16 cellular contexts compared by ENCODE assay signal in genomic region chr1:169288011-169288414, GRCh38.
DNase-seq lines count a peak whose midpoint lies in the region; ATAC-seq, FAIRE-seq and TF ChIP-seq lines count a peak whose summit lies in the region.
"Had no signal": no experiment of that assay in that cellular context is flagged by ENCODE, and none has a peak within 500 bp of the region (broad histone marks: within the 10 kb centered on the region; RNA-seq: fewer than 3 reads in every experiment).

No MANE protein-coding gene starts in this region.

- TF ChIP-seq CTCF in D721Med (IDR thresholded peaks at IDR 0.05; ENCODE audit: insufficient read depth, missing control alignments) (no peak), bronchial epithelial cell (IDR thresholded peaks at IDR 0.05; ENCODE audit: insufficient read depth, low read length, severe bottlenecking) (no peak)

- H3K4me1 ChIP-seq in aorta (ENCODE audit: control insufficient read depth in 1 of 2, insufficient read depth in 2 of 2, low read length in 2 of 2), result no peaks in the 10 kb centered on the region
- H3K4me1 ChIP-seq: adrenal gland, upper lobe of right lung had no signal

- intact Hi-C loops in aorta (cut with DNase I), result no loop called here

- peak; percentile 51 for FAIRE-seq in D721Med (lab: Jason Lieb, UNC)
- FAIRE-seq in bronchial epithelial cell (lab: Jason Lieb, UNC), result peak; percentile 28
- FAIRE-seq: endometrium had no signal

- no peaks in the 10 kb centered on the region for H3K9me3 ChIP-seq in aorta (ENCODE audit: control insufficient read depth, low read length)
- H3K9me3 ChIP-seq: adrenal gland, upper lobe of right lung had no signal

- DNase-seq in D721Med (ENCODE audit: insufficient read length, low spot score), result no peak
- DNase-seq in KBM-7, result peak; percentile 14
- DNase-seq in bronchial epithelial cell (ENCODE audit: low read depth), result peak; percentile 44
- DNase-seq in medulla oblongata (ENCODE audit: extremely low spot score), result peak; percentile 1
- no peak for DNase-seq in aorta
- DNase-seq in NCI-H128 (lab: John Stamatoyannopoulos, UW; ENCODE audit: unreplicated experiment), result no peak
- no peak for DNase-seq in amygdala (lab: John Stamatoyannopoulos, UW)
- DNase-seq in SK-N-DZ (ENCODE audit: low spot score), result no peak
- DNase-seq: activated CD8-positive, alpha-beta memory T cell treated with anti-CD3 and anti-CD28 coated beads, Interleukin-2, amount 50 U/mL, for 48 hours; adrenal gland; natural killer cell; NCI-H2029 treated with DMSO at 0.1 percent for 48 hours; upper lobe of right lung had no signal

- H3K4me3 ChIP-seq in bronchial epithelial cell (ENCODE audit: low read depth, low read length), result no peak overlapping the region
- H3K4me3 ChIP-seq in aorta (ENCODE audit: low read length in 2 of 2), result no peak overlapping the region
- H3K4me3 ChIP-seq: adrenal gland, skin epidermis, upper lobe of right lung had no signal

- no peak overlapping the region for H3K27ac ChIP-seq in aorta (ENCODE audit: low read depth in 1 of 2, low read length in 2 of 2)
- H3K27ac ChIP-seq: adrenal gland, C4-2B, skin epidermis, upper lobe of right lung had no signal

- 85 to 91% methylated on average over 1 of the region's 1 CpG for WGBS in aorta, 2 donors

- H3K36me3 ChIP-seq in bronchial epithelial cell (ENCODE audit: control insufficient read depth, insufficient read depth, low read length) (no peaks in the 10 kb centered on the region), aorta (ENCODE audit: control insufficient read depth in 1 of 2, insufficient read depth in 2 of 2, low read length in 1 of 2) (peaks cover 0 to 2% of the 10 kb centered on the region in 2 donors)
- H3K36me3 ChIP-seq: adrenal gland, upper lobe of right lung had no signal

- in situ Hi-C loops in KBM-7 (cut with MboI; ENCODE audit: low pct_unique_long_range_greater_than_20kb, low sequenced_read_pairs), result no loop called here

- ATAC-seq in aorta (ENCODE audit: low FRiP score), result no peak
- ATAC-seq: natural killer cell, upper lobe of right lung had no signal

- H3K27me3 ChIP-seq in bronchial epithelial cell (ENCODE audit: control insufficient read depth, insufficient read depth, low read length) (no peaks in the 10 kb centered on the region), aorta (ENCODE audit: control insufficient read depth in 1 of 2, insufficient read depth in 2 of 2, low read length in 1 of 2) (no peaks in the 10 kb centered on the region)
- H3K27me3 ChIP-seq: adrenal gland, upper lobe of right lung had no signal

Comparison
In these comparisons a context has a peak if more than half of its experiments do, and no peak if none do; other contexts are left out.
1. DNase-seq: peak in KBM-7 (single experiment), bronchial epithelial cell (single experiment) and medulla oblongata (single experiment); none in D721Med (single experiment), aorta (0 of 2), NCI-H128 (single experiment), amygdala (0 of 56) and SK-N-DZ (single experiment).